In the genomic region with DNA sequence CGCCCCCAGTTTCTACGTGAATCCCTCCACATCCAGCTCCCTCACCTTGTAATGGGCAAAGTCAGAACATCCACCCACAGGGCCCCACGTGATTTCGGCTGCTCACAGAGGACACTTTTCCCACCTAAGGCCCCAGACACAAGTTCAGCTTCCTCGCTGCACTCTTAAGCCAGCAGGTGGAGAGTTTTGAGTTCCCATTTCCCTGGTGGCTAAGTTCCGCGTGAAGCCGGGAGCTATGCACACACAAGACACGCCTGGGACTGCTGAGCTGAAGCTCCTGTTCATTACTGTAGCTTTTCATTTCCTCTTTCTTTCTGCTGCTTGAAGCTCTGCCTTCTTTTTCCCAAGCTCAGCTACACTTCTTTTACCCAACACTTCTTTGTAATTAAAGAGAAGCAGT, we compare ENCODE assay signal across 21 cellular contexts.
DNase-seq lines count a peak whose midpoint lies in the region; ATAC-seq, FAIRE-seq and TF ChIP-seq lines count a peak whose summit lies in the region.
"Had no signal": no experiment of that assay in that cellular context is flagged by ENCODE, and none has a peak within 500 bp of the region (broad histone marks: within the 10 kb centered on the region; RNA-seq: fewer than 3 reads in every experiment).

No MANE protein-coding gene starts in this region.

- no peaks in the 10 kb centered on the region for H4K20me1 ChIP-seq in H1 (replicated peaks in 1 of 2; ENCODE audit: control insufficient read depth in 1 of 2, insufficient read depth in 2 of 2, low read length in 2 of 2)

- H3K9me3 ChIP-seq in H1 (ENCODE audit: insufficient read depth in 2 of 2, low read depth in 1 of 2, low read length in 1 of 2) (no peaks in the 10 kb centered on the region), neuronal stem cell (replicated peaks in 1 of 2; ENCODE audit: control insufficient read depth in 2 of 2, insufficient read depth in 1 of 2, low read depth in 1 of 2, low read length in 2 of 2) (no peaks in the 10 kb centered on the region)
- H3K9me3 ChIP-seq: HAP-1 had no signal

- H4K5ac ChIP-seq in H1 (ENCODE audit: insufficient read length, low read depth, low read length) = no peak overlapping the region

- 0 out of 2 replicates have a peak overlapping the region, but pooled peaks have one; percentile 39 for H2BK12ac ChIP-seq in H1 (ENCODE audit: low read depth, low read length)
- H2BK12ac ChIP-seq in neuronal stem cell (ENCODE audit: low read length) = no peak overlapping the region

- H4K8ac ChIP-seq in H1 (ENCODE audit: extremely low read depth, insufficient read depth, low read length) = no peak overlapping the region
- peak overlapping the region; percentile 43 for H4K8ac ChIP-seq in neuronal stem cell (ENCODE audit: low read depth, low read length)

- H2AK5ac ChIP-seq in H1 (ENCODE audit: low read depth, low read length) (no peak overlapping the region), neuronal stem cell (ENCODE audit: low read depth, low read length) (peak overlapping the region; percentile 11)

- H3K23ac ChIP-seq in H1 (ENCODE audit: insufficient read length) (no peak overlapping the region), neuronal stem cell (ENCODE audit: low read depth, low read length, poor library complexity) (no peak overlapping the region)

- H3K36me3 ChIP-seq in H7 (replicated peaks; ENCODE audit: control insufficient read depth, insufficient read depth, low read length) (no peaks in the 10 kb centered on the region), H1 (ENCODE audit: control insufficient read depth in 2 of 4, insufficient read depth in 4 of 4, low read length in 3 of 4) (no peaks in the 10 kb centered on the region), neuronal stem cell (replicated peaks in 1 of 2; ENCODE audit: control insufficient read depth in 2 of 2, insufficient read depth in 2 of 2, low read length in 2 of 2) (no peaks in the 10 kb centered on the region)
- H3K36me3 ChIP-seq: HAP-1 had no signal

- H3K23me2 ChIP-seq in H1 (ENCODE audit: low read depth, low read length) = peaks cover 8% of the 10 kb centered on the region; the same call in 1 of the 2 replicates

- intact Hi-C loops in activated T-helper 1 cell treated with anti-CD3 and anti-CD28 coated beads, Interleukin-12 subunit alpha, Interleukin-12 subunit beta, Interleukin-2, Interleukin-4 antibody, amounts not matched to agents 30 ng/mL and 10 ng/mL and 1 ng/mL, durations not matched to agents 14 hours and 24 hours and 36 hours (cut with micrococcal nuclease) = no loop called here

- no peaks in the 10 kb centered on the region for H3K9me3 Mint-ChIP-seq in activated T-helper 1 cell treated with anti-CD3 and anti-CD28 coated beads, Interleukin-12 subunit alpha, Interleukin-12 subunit beta, Interleukin-2, Interleukin-4 antibody, amounts not matched to agents 30 ng/mL and 10 ng/mL and 1 ng/mL, durations not matched to agents 14 hours and 24 hours and 36 hours
- H3K9me3 Mint-ChIP-seq in stimulated activated memory B cell treated with anti-CD40 and anti-IgM and Interleukin-4, amounts not matched to agents 10 μg/mL and 1 μg/mL and 100 μg/mL, for 72 hours = peaks cover 15% of the 10 kb centered on the region

- no peak overlapping the region for H3K27ac Mint-ChIP-seq in activated T-helper 1 cell treated with anti-CD3 and anti-CD28 coated beads, Interleukin-12 subunit alpha, Interleukin-12 subunit beta, Interleukin-2, Interleukin-4 antibody, amounts not matched to agents 30 ng/mL and 10 ng/mL and 1 ng/mL, durations not matched to agents 14 hours and 24 hours and 36 hours
- H3K27ac Mint-ChIP-seq in stimulated activated memory B cell treated with anti-CD40 and anti-IgM and Interleukin-4, amounts not matched to agents 10 μg/mL and 1 μg/mL and 100 μg/mL, for 72 hours = no peak overlapping the region
- H3K27ac Mint-ChIP-seq: B cell; CD4-positive, alpha-beta T cell; HFFc6 had no signal

- H3K79me1 ChIP-seq in H1 (ENCODE audit: low read depth, low read length) = no peaks in the 10 kb centered on the region
- no peaks in the 10 kb centered on the region for H3K79me1 ChIP-seq in neuronal stem cell (ENCODE audit: low read depth, low read length)

- H3K4me2 ChIP-seq in H1 (ENCODE audit: insufficient read depth in 1 of 2, low read depth in 2 of 2, low read length in 2 of 2) (no peak overlapping the region), neuronal stem cell (ENCODE audit: insufficient read depth, low read length, poor library complexity, severe bottlenecking) (no peak overlapping the region)

- TF ChIP-seq RAD21 in H1 (IDR thresholded peaks at IDR 0.05 in 1 of 2, conservative IDR thresholded peaks at IDR 0.05 in 1 of 2; ENCODE audit: low read depth in 2 of 2, low read length in 2 of 2) = peak in 1 of 2 experiments; percentile 15; a peak in 1 of 4 replicates

- no peak overlapping the region for H2BK5ac ChIP-seq in H1 (ENCODE audit: low read depth, low read length)
- H2BK5ac ChIP-seq in neuronal stem cell (ENCODE audit: low read length) = no peak overlapping the region

- CTCF ChIA-PET in H1 (lab: Charles Lee; ENCODE audit: partially characterized antibody) = interaction anchor here (0.7 to 1.2 kb wide), 2 partner anchors 21 to 87 kb away, joined by 3 to 4 read pairs; no protein-coding TSS in a partner anchor

- peak overlapping the region; percentile 64; the same call in 1 of the 2 replicates for H2BK20ac ChIP-seq in H1 (ENCODE audit: low read length)

- no peak overlapping the region for H3K56ac ChIP-seq in H1 (replicated peaks; ENCODE audit: insufficient read length, low read depth, low read length)

- TF ChIP-seq CTCF in H1 (IDR thresholded peaks at IDR 0.05; ENCODE audit: control extremely low read depth in 1 of 3, insufficient read depth in 1 of 3, low read depth in 1 of 3, low read length in 3 of 3) = 0 out of 4 replicates have a peak, but pooled peaks of 1 of the 3 experiments have one; percentile 8

- H3K4ac ChIP-seq in H1 (replicated peaks; ENCODE audit: insufficient read length, low read depth, low read length) (no peak overlapping the region), neuronal stem cell (ENCODE audit: low read length) (no peak overlapping the region)

- H4K91ac ChIP-seq in H1 (replicated peaks; ENCODE audit: insufficient read length, low read length) (no peak overlapping the region), neuronal stem cell (ENCODE audit: low read depth, low read length, poor library complexity) (no peak overlapping the region)

- no peak overlapping the region for H3K4me3 Mint-ChIP-seq in activated T-helper 1 cell treated with anti-CD3 and anti-CD28 coated beads, Interleukin-12 subunit alpha, Interleukin-12 subunit beta, Interleukin-2, Interleukin-4 antibody, amounts not matched to agents 30 ng/mL and 10 ng/mL and 1 ng/mL, durations not matched to agents 14 hours and 24 hours and 36 hours
- no peak overlapping the region for H3K4me3 Mint-ChIP-seq in stimulated activated memory B cell treated with anti-CD40 and anti-IgM and Interleukin-4, amounts not matched to agents 10 μg/mL and 1 μg/mL and 100 μg/mL, for 72 hours
- H3K4me3 Mint-ChIP-seq: B cell; CD4-positive, alpha-beta T cell; HFFc6 had no signal

- H2AFZ ChIP-seq in H1 (ENCODE audit: low read length) (peak overlapping the region; percentile 48; the same call in 1 of the 2 replicates), neuronal stem cell (ENCODE audit: low read length) (no peak overlapping the region)

- no peak for TF ChIP-seq POLR2A in H1 (IDR thresholded peaks at IDR 0.05; ENCODE audit: control extremely low read depth in 1 of 2, low read depth in 2 of 2, low read length in 2 of 2)

- no peak for FAIRE-seq in H1 (lab: Jason Lieb, UNC)
- FAIRE-seq: A204.1, G401.6, GM12891 had no signal

- H3K27me3 ChIP-seq in H7 (ENCODE audit: control insufficient read depth, insufficient read depth, low read length) (no peaks in the 10 kb centered on the region), H1 (replicated peaks in 1 of 4; ENCODE audit: control insufficient read depth in 3 of 4, extremely low read depth in 1 of 4, insufficient read depth in 3 of 4, low read length in 3 of 4) (no peaks in the 10 kb centered on the region; a peak in 1 of 7 replicates), neuronal stem cell (ENCODE audit: control insufficient read depth in 3 of 3, insufficient read depth in 3 of 3, low read depth in 1 of 3, low read length in 3 of 3) (peaks cover 0 to 2% (median 0%) of the 10 kb centered on the region in 3 experiments)

- POLR2A ChIA-PET in H1 (lab: Charles Lee; ENCODE audit: partially characterized antibody) = no interaction called here

- H2BK120ac ChIP-seq in H1 (replicated peaks; ENCODE audit: low read depth, low read length) (no peak overlapping the region), neuronal stem cell (ENCODE audit: low read depth, low read length) (no peak overlapping the region)

- H3K79me2 ChIP-seq in H1 (ENCODE audit: control insufficient read depth in 1 of 2, insufficient read depth in 2 of 2, low read length in 2 of 2) = no peaks in the 10 kb centered on the region

- H2BK15ac ChIP-seq in H1 (ENCODE audit: low read length) (0 out of 2 replicates have a peak overlapping the region, but pooled peaks have one; percentile 29), neuronal stem cell (ENCODE audit: low read length) (no peak overlapping the region)

- H3K27ac ChIP-seq in H1 (ENCODE audit: low read depth, low read length) (no peak overlapping the region), neuronal stem cell (replicated peaks; ENCODE audit: low read length) (no peak overlapping the region)
- H3K27ac ChIP-seq: HL-60 had no signal

- H3K4me3 ChIP-seq in H7 (ENCODE audit: insufficient read depth, low read depth, low read length) (no peak overlapping the region), H1 (ENCODE audit: extremely low read depth in 1 of 4, insufficient read depth in 2 of 4, low read depth in 3 of 4, low read length in 4 of 4) (no peak overlapping the region), neuronal stem cell (ENCODE audit: low read length in 2 of 2) (no peak overlapping the region)
- H3K4me3 ChIP-seq: HAP-1 had no signal

- H3K14ac ChIP-seq in H1 (ENCODE audit: insufficient read length) = no peak overlapping the region
- no peak overlapping the region for H3K14ac ChIP-seq in neuronal stem cell (ENCODE audit: low read length)

- H3K4me1 Mint-ChIP-seq in activated T-helper 1 cell treated with anti-CD3 and anti-CD28 coated beads, Interleukin-12 subunit alpha, Interleukin-12 subunit beta, Interleukin-2, Interleukin-4 antibody, amounts not matched to agents 30 ng/mL and 10 ng/mL and 1 ng/mL, durations not matched to agents 14 hours and 24 hours and 36 hours (ENCODE audit: low read depth) = no peaks in the 10 kb centered on the region
- H3K4me1 Mint-ChIP-seq in stimulated activated memory B cell treated with anti-CD40 and anti-IgM and Interleukin-4, amounts not matched to agents 10 μg/mL and 1 μg/mL and 100 μg/mL, for 72 hours = no peaks in the 10 kb centered on the region
- H3K4me1 Mint-ChIP-seq: B cell had no signal

- H3K36me3 Mint-ChIP-seq in activated T-helper 1 cell treated with anti-CD3 and anti-CD28 coated beads, Interleukin-12 subunit alpha, Interleukin-12 subunit beta, Interleukin-2, Interleukin-4 antibody, amounts not matched to agents 30 ng/mL and 10 ng/mL and 1 ng/mL, durations not matched to agents 14 hours and 24 hours and 36 hours (ENCODE audit: low read depth) = no peaks in the 10 kb centered on the region
- no peaks in the 10 kb centered on the region for H3K36me3 Mint-ChIP-seq in stimulated activated memory B cell treated with anti-CD40 and anti-IgM and Interleukin-4, amounts not matched to agents 10 μg/mL and 1 μg/mL and 100 μg/mL, for 72 hours

- H3K27me3 Mint-ChIP-seq in activated T-helper 1 cell treated with anti-CD3 and anti-CD28 coated beads, Interleukin-12 subunit alpha, Interleukin-12 subunit beta, Interleukin-2, Interleukin-4 antibody, amounts not matched to agents 30 ng/mL and 10 ng/mL and 1 ng/mL, durations not matched to agents 14 hours and 24 hours and 36 hours (ENCODE audit: insufficient read depth) = peaks cover 2% of the 10 kb centered on the region
- peaks cover 32% of the 10 kb centered on the region for H3K27me3 Mint-ChIP-seq in stimulated activated memory B cell treated with anti-CD40 and anti-IgM and Interleukin-4, amounts not matched to agents 10 μg/mL and 1 μg/mL and 100 μg/mL, for 72 hours

- no peak for ATAC-seq in HG02610 (IDR thresholded peaks at IDR 0.05; ENCODE audit: unreplicated experiment)
- no peak for ATAC-seq in stimulated activated memory B cell treated with anti-CD40 and anti-IgM and Interleukin-4, amounts not matched to agents 10 μg/mL and 1 μg/mL and 100 μg/mL, for 72 hours

- WGBS in H1 (ENCODE audit: extremely low coverage in 1 of 2, insufficient coverage in 1 of 2, insufficient read length in 1 of 2, insufficient replicate concordance in 2 of 2, low coverage in 1 of 2, low lambda C conversion rate in 2 of 2, missing lambda C conversion rate in 1 of 2), 2 experiments = 68% methylated on average over 9 of the region's 9 CpGs; no CpG with 5 or more reads in 1 of the 2 experiments
- WGBS in neuronal stem cell (ENCODE audit: extremely low coverage in 2 of 2, insufficient read length in 2 of 2, insufficient replicate concordance in 1 of 2), 2 donors = no CpG with 5 or more reads among the region's 9 CpGs

- H3K9ac ChIP-seq in H1 (replicated peaks in 1 of 4; ENCODE audit: extremely low read depth in 1 of 4, low read depth in 3 of 4, low read length in 3 of 4) (no peak overlapping the region), neuronal stem cell (ENCODE audit: low read depth, low read length, poor library complexity) (no peak overlapping the region)

- DNase-seq in H7 (peak; percentile 21), NOMO-1 (lab: John Stamatoyannopoulos, UW; ENCODE audit: unreplicated experiment in 2 of 2) (peak; percentile 16 to 22), H1 (ENCODE audit: low read depth in 1 of 2, low spot score in 2 of 2) (peak in 1 of 2 experiments; percentile 51), neuronal stem cell (ENCODE audit: low spot score) (no peak)
- no peak for DNase-seq in activated T-helper 1 cell treated with anti-CD3 and anti-CD28 coated beads, Interleukin-12 subunit alpha, Interleukin-12 subunit beta, Interleukin-2, Interleukin-4 antibody, amounts not matched to agents 30 ng/mL and 10 ng/mL and 1 ng/mL, durations not matched to agents 14 hours and 24 hours and 36 hours (ENCODE audit: low spot score)
- DNase-seq: Calu3; CD4-positive, alpha-beta T cell; DMS 273 treated with DMSO at 0.1 percent for 48 hours; DMS79 treated with DMSO at 0.1 percent for 48 hours; EL; HFFc6; IMR-90; KBM-7 had no signal

- no peak for TF ChIP-seq EP300 in H1 (IDR thresholded peaks at IDR 0.05; ENCODE audit: borderline replicate concordance in 1 of 2, low read depth in 2 of 2, low read length in 2 of 2)

- H3K18ac ChIP-seq in H1 (ENCODE audit: extremely low read depth, low read length) = peak overlapping the region; percentile 71
- peak overlapping the region; percentile 83 for H3K18ac ChIP-seq in neuronal stem cell (ENCODE audit: low read length)

- peaks cover 0 to 4% (median 0%) of the 10 kb centered on the region in 4 experiments; a peak in 1 of 7 replicates for H3K4me1 ChIP-seq in H1 (replicated peaks in 1 of 4; ENCODE audit: control insufficient read depth in 3 of 4, insufficient read depth in 4 of 4, low read length in 3 of 4)
- no peaks in the 10 kb centered on the region for H3K4me1 ChIP-seq in neuronal stem cell (ENCODE audit: control insufficient read depth in 2 of 2, insufficient read depth in 1 of 2, low read depth in 1 of 2, low read length in 2 of 2)
- H3K4me1 ChIP-seq: HAP-1 had no signal

Comparison
In these comparisons a context has a peak if more than half of its experiments do, and no peak if none do; other contexts are left out.
1. DNase-seq: peak in H7 (single experiment) and NOMO-1 (2 of 2); none in neuronal stem cell (single experiment) and activated T-helper 1 cell treated with anti-CD3 and anti-CD28 coated beads, Interleukin-12 subunit alpha, Interleukin-12 subunit beta, Interleukin-2, Interleukin-4 antibody, amounts not matched to agents 30 ng/mL and 10 ng/mL and 1 ng/mL, durations not matched to agents 14 hours and 24 hours and 36 hours (single experiment).